ENCODE assay signal across 9 cellular contexts in the genomic region with DNA sequence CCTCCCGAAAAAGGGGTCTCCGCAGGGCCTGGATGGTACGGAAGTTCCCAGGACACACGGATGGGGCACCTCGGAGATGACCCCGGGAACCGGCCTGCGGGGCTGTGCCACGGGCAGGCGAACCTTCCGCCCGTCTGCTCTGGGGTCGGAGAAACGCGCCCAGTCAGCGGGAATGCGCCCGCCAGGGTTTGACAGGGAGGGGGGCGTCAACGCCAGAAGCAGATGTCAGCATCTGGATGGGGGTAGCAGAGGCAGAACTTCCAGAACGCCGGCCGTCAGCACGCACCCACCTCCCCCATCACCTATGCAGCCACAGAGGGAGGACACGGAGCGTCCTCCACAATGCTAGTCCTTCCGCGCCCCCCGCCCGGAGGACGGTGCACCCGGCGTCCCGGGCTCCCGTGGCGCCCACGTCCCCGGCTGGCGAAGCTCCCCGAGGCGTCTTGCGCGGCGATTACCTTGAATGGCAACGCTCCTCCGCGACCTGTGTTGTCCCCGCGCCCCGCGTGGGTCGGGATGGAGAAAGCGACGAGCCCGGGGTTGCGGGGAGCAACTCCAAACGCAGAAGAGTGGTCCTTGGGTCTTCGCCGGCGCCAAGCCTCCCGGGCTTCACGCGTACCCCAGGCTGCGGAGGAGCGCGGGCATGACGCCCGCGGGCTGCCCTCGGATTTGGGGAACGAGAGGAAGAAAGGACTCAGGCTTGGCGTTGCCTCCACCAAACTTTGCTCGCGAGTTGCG. TPM values are rescaled to one million over a fixed set of nuclear protein-coding genes. Genes with fewer than 3 reads are reported as not detected.
DNase-seq lines count a peak whose midpoint lies in the region; ATAC-seq and TF ChIP-seq lines count a peak whose summit lies in the region.
"Had no signal": no experiment of that assay in that cellular context is flagged by ENCODE, and none has a peak within 500 bp of the region (broad histone marks: within the 10 kb centered on the region; RNA-seq: fewer than 3 reads in every experiment).

No MANE protein-coding gene starts in this region.

- 0 to 1% methylated on average over 35 to 58 of the region's 75 CpGs for WGBS in mesodermal cell (ENCODE audit: insufficient coverage in 2 of 2), 2 experiments

- H3K9me3 ChIP-seq in duodenal mucosa (ENCODE audit: control insufficient read depth in 1 of 2, low read length in 2 of 2) (no peaks in the 10 kb centered on the region), mesodermal cell (ENCODE audit: control insufficient read depth, low read length) (no peaks in the 10 kb centered on the region), uterus (no peaks in the 10 kb centered on the region)

- H3K27ac ChIP-seq in duodenal mucosa (ENCODE audit: low read depth, low read length): no peak overlapping the region
- no peak overlapping the region for H3K27ac ChIP-seq in mesodermal cell (ENCODE audit: low read depth, low read length, severe bottlenecking)
- H3K27ac ChIP-seq in uterus: peak overlapping the region; percentile 83 to 91

- no peak for TF ChIP-seq POLR2A in uterus (IDR thresholded peaks at IDR 0.05)

- intact Hi-C loops in uterus (cut with DNase I; ENCODE audit: low total_unique reads): loop anchor here (5.0 kb wide), 1 partner anchor 650 kb away; no protein-coding TSS in a partner anchor

- H3K4me1 ChIP-seq in duodenal mucosa (ENCODE audit: control insufficient read depth in 1 of 2, insufficient read depth in 2 of 2, low read length in 2 of 2): peaks cover 5 to 11% of the 10 kb centered on the region in 2 donors
- H3K4me1 ChIP-seq in mesodermal cell (ENCODE audit: control insufficient read depth, insufficient read depth, low read length, poor library complexity, severe bottlenecking): peaks cover 11% of the 10 kb centered on the region
- peaks cover 0 to 7% of the 10 kb centered on the region in 2 donors for H3K4me1 ChIP-seq in uterus

- H3K36me3 ChIP-seq in duodenal mucosa (ENCODE audit: control insufficient read depth in 1 of 2, insufficient read depth in 2 of 2, low read length in 2 of 2): peaks cover 0 to 2% of the 10 kb centered on the region in 2 donors
- H3K36me3 ChIP-seq in mesodermal cell (ENCODE audit: control insufficient read depth, insufficient read depth, low read length): peaks cover 8% of the 10 kb centered on the region
- H3K36me3 ChIP-seq in uterus: no peaks in the 10 kb centered on the region

- peaks cover 2% of the 10 kb centered on the region for H3K4me1 Mint-ChIP-seq in activated T-cell treated with anti-CD3 and anti-CD28 coated beads, Interleukin-2, amount 50 U/mL, for 4 hours (ENCODE audit: low read depth)
- H3K4me1 Mint-ChIP-seq in activated T-cell treated with anti-CD3 and anti-CD28 coated beads, Interleukin-2, amount 50 U/mL, for 72 hours (ENCODE audit: low read depth): no peaks in the 10 kb centered on the region

- H3K9ac ChIP-seq in duodenal mucosa (ENCODE audit: low read depth in 1 of 2, low read length in 2 of 2): peak overlapping the region; percentile 29 to 38

- peaks cover 60% of the 10 kb centered on the region for H3K27me3 Mint-ChIP-seq in activated T-cell treated with anti-CD3 and anti-CD28 coated beads, Interleukin-2, amount 50 U/mL, for 4 hours (ENCODE audit: low read depth)
- peaks cover 67% of the 10 kb centered on the region for H3K27me3 Mint-ChIP-seq in activated T-cell treated with anti-CD3 and anti-CD28 coated beads, Interleukin-2, amount 50 U/mL, for 72 hours (ENCODE audit: low read depth)

- no peaks in the 10 kb centered on the region for H3K9me3 Mint-ChIP-seq in activated T-cell treated with anti-CD3 and anti-CD28 coated beads, Interleukin-2, amount 50 U/mL, for 4 hours
- no peaks in the 10 kb centered on the region for H3K9me3 Mint-ChIP-seq in activated T-cell treated with anti-CD3 and anti-CD28 coated beads, Interleukin-2, amount 50 U/mL, for 72 hours

- TF ChIP-seq CTCF in uterus (IDR thresholded peaks at IDR 0.05): no peak

- no peaks in the 10 kb centered on the region for H3K36me3 Mint-ChIP-seq in activated T-cell treated with anti-CD3 and anti-CD28 coated beads, Interleukin-2, amount 50 U/mL, for 4 hours (ENCODE audit: insufficient read depth)
- peaks cover 0 to 4% of the 10 kb centered on the region in 2 donors for H3K36me3 Mint-ChIP-seq in activated T-cell treated with anti-CD3 and anti-CD28 coated beads, Interleukin-2, amount 50 U/mL, for 72 hours (ENCODE audit: insufficient read depth in 2 of 2)

- H3K27ac Mint-ChIP-seq in activated T-cell treated with anti-CD3 and anti-CD28 coated beads, Interleukin-2, amount 50 U/mL, for 72 hours: no peak overlapping the region

- ATAC-seq in activated T-cell treated with anti-CD3 and anti-CD28 coated beads, Interleukin-2, amount 50 U/mL, for 4 hours: peak; percentile 14 to 16
- ATAC-seq in activated T-cell treated with anti-CD3 and anti-CD28 coated beads, Interleukin-2, amount 50 U/mL, for 72 hours (replicated peaks in 1 of 2): no peak

- no peak for DNase-seq in activated T-cell treated with anti-CD3 and anti-CD28 coated beads, Interleukin-2, amount 50 U/mL, for 4 hours
- DNase-seq in activated T-cell treated with anti-CD3 and anti-CD28 coated beads, Interleukin-2, amount 50 U/mL, for 72 hours: no peak
- peak; percentile 41 to 42 for DNase-seq in uterus
- no peak for DNase-seq in stimulated activated CD4-positive, alpha-beta T cell treated with anti-CD3 and anti-CD28 coated beads, Interleukin-2, amount 100 ng/mL, for 24 hours
- no peak for DNase-seq in NCI-H1436 (lab: John Stamatoyannopoulos, UW)
- DNase-seq in NAMALWA (ENCODE audit: low spot score): no peak

- H3K4me3 ChIP-seq in duodenal mucosa (ENCODE audit: low read depth in 1 of 2, low read length in 2 of 2) (peak overlapping the region; percentile 50 to 77), mesodermal cell (ENCODE audit: extremely low read depth, insufficient read depth, low read length, poor library complexity, severe bottlenecking) (peak overlapping the region; percentile 71), uterus (peak overlapping the region; percentile 68 to 83)

- H3K27me3 ChIP-seq in duodenal mucosa (ENCODE audit: control insufficient read depth in 1 of 2, insufficient read depth in 2 of 2, low read length in 2 of 2): peaks cover 4 to 18% of the 10 kb centered on the region in 2 donors
- H3K27me3 ChIP-seq in uterus: no peaks in the 10 kb centered on the region

- no peak overlapping the region for H3K4me3 Mint-ChIP-seq in activated T-cell treated with anti-CD3 and anti-CD28 coated beads, Interleukin-2, amount 50 U/mL, for 4 hours
- peak overlapping the region in 1 of 2 donors; percentile 29 for H3K4me3 Mint-ChIP-seq in activated T-cell treated with anti-CD3 and anti-CD28 coated beads, Interleukin-2, amount 50 U/mL, for 72 hours

RNA-seq across cellular contexts. Expression of a gene that starts 0.6 kb away (rescaled TPM):
- under 1 TPM; 0.18 to 0.48 (median 0.33) TPM for total RNA-seq in activated T-cell treated with anti-CD3 and anti-CD28 coated beads, Interleukin-2, amount 50 U/mL, for 4 hours
- not detected for total RNA-seq in activated T-cell treated with anti-CD3 and anti-CD28 coated beads, Interleukin-2, amount 50 U/mL, for 72 hours
- polyA plus RNA-seq in mesodermal cell (2013, experiment 1 of 2): 33.4 TPM
- polyA plus RNA-seq in mesodermal cell (2013, experiment 2 of 2): 59.8 TPM
- total RNA-seq in uterus: 100 to 1,000 TPM in 2 of 4 donors, 10 to 100 TPM in 2; 27.4 to 159 (median 111) TPM
- total RNA-seq: LHCN-M2 had no signal

Comparison
In these comparisons a context has a peak if more than half of its experiments do, and no peak if none do; other contexts are left out.
1. ATAC-seq: peak in activated T-cell treated with anti-CD3 and anti-CD28 coated beads, Interleukin-2, amount 50 U/mL, for 4 hours (2 of 2); none in activated T-cell treated with anti-CD3 and anti-CD28 coated beads, Interleukin-2, amount 50 U/mL, for 72 hours (0 of 2).
2. DNase-seq: peak in uterus (2 of 2); none in activated T-cell treated with anti-CD3 and anti-CD28 coated beads, Interleukin-2, amount 50 U/mL, for 4 hours (single experiment), activated T-cell treated with anti-CD3 and anti-CD28 coated beads, Interleukin-2, amount 50 U/mL, for 72 hours (0 of 2), stimulated activated CD4-positive, alpha-beta T cell treated with anti-CD3 and anti-CD28 coated beads, Interleukin-2, amount 100 ng/mL, for 24 hours (0 of 2), NCI-H1436 (single experiment) and NAMALWA (single experiment).
3. H3K27ac ChIP-seq: peak in uterus (2 of 2); none in duodenal mucosa (single experiment) and mesodermal cell (single experiment).
4. RNA of a gene that starts 0.6 kb away (total RNA-seq): 27.4 to 159 TPM in uterus; 0.18 to 0.48 TPM in activated T-cell treated with anti-CD3 and anti-CD28 coated beads, Interleukin-2, amount 50 U/mL, for 4 hours and not detected in activated T-cell treated with anti-CD3 and anti-CD28 coated beads, Interleukin-2, amount 50 U/mL, for 72 hours; every median in the first group is over 10 times any median in the second.
5. Peak in every context shown above with its lines, with median percentiles within 50 percentile points of each other: H3K4me3 ChIP-seq.